Comparison of ENCODE assay signal across 10 cellular contexts in the genomic region with DNA sequence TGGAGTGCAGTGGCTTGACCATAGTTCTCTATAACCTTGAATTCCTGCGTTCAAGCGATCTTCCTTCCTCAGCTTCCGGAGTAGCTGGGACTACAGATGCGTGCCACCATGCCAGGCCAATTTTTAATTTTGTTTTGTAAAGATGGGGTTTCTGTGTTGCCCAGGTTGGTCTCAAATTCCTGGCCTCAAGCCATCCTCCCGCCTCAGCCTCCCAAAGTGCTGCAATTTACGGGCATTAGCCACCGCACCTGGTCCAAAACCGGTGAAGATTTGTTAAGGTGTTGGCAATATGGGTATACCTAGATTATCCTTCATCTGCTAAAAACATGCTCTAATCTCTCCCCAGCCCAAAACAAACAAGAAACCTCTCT. TPM values are rescaled to one million over a fixed set of nuclear protein-coding genes. Genes with fewer than 3 reads are reported as not detected.
DNase-seq lines count a peak whose midpoint lies in the region; ATAC-seq, FAIRE-seq and TF ChIP-seq lines count a peak whose summit lies in the region.
"Had no signal": no experiment of that assay in that cellular context is flagged by ENCODE, and none has a peak within 500 bp of the region (broad histone marks: within the 10 kb centered on the region; RNA-seq: fewer than 3 reads in every experiment).

No MANE protein-coding gene starts in this region.

- H3K4me1 ChIP-seq in H9 (ENCODE audit: insufficient read depth, low read length) (peaks cover 21% of the 10 kb centered on the region), keratinocyte (ENCODE audit: control insufficient read depth, extremely low read depth, insufficient read depth, low read length) (peaks cover 15% of the 10 kb centered on the region), stomach smooth muscle (ENCODE audit: control insufficient read depth, insufficient read depth, low read length) (peaks cover 28% of the 10 kb centered on the region)

- H4K20me1 ChIP-seq in H9 (ENCODE audit: control insufficient read depth, insufficient read depth, insufficient read length) (no peaks in the 10 kb centered on the region), keratinocyte (ENCODE audit: control insufficient read depth, extremely low read depth, insufficient read depth, low read length) (peaks cover 3% of the 10 kb centered on the region)

- H3K27ac Mint-ChIP-seq in H9 (peak overlapping the region in 2 of 3 experiments; percentile 4 to 66; a peak in 5 of 7 replicates), WTC11 (peak overlapping the region; percentile 81)
- H3K27ac Mint-ChIP-seq: stimulated activated naive CD8-positive, alpha-beta T cell treated with anti-CD3 and anti-CD28 coated beads, Interleukin-15, Interleukin-2, amounts not matched to agents 100 ng/mL and 50 ng/mL, for 24 hours had no signal

- no peaks in the 10 kb centered on the region for H3K36me3 ChIP-seq in keratinocyte (ENCODE audit: control insufficient read depth in 2 of 2, extremely low read depth in 1 of 2, insufficient read depth in 2 of 2, low read length in 2 of 2)
- H3K36me3 ChIP-seq in stomach smooth muscle (ENCODE audit: control insufficient read depth in 2 of 2, insufficient read depth in 2 of 2, low read length in 2 of 2): no peaks in the 10 kb centered on the region

- TF ChIP-seq CTCF in H9 (conservative IDR thresholded peaks at IDR 0.05) (no peak), WTC11 (IDR thresholded peaks at IDR 0.05) (no peak), keratinocyte (optimal IDR thresholded peaks at IDR 0.05 in 1 of 3, IDR thresholded peaks at IDR 0.05 in 1 of 3, conservative IDR thresholded peaks at IDR 0.05 in 1 of 3; ENCODE audit: extremely low read depth in 1 of 3, insufficient read depth in 2 of 3, low read length in 3 of 3) (no peak)

- no peak overlapping the region for H4K5ac ChIP-seq in H9 (ENCODE audit: insufficient read length, low read depth, low read length)

- H3K18ac ChIP-seq in H9 (ENCODE audit: insufficient read length, low read depth, low read length): no peak overlapping the region

- H3K9me1 ChIP-seq in keratinocyte (ENCODE audit: control insufficient read depth, extremely low read depth, insufficient read depth, low read length): no peaks in the 10 kb centered on the region

- DNase-seq in H9: no peak
- no peak for DNase-seq in WTC11 (ENCODE audit: low spot score)
- no peak for DNase-seq in keratinocyte (ENCODE audit: low read depth, low spot score)
- DNase-seq in DMS79 treated with DMSO at 0.1 percent for 48 hours (lab: John Stamatoyannopoulos, UW): no peak
- DNase-seq in 8988T: no peak
- DNase-seq in amygdala (lab: John Stamatoyannopoulos, UW): no peak

- CTCF ChIA-PET in WTC11 (lab: Charles Lee): interaction anchor here (0.8 to 2.4 kb wide), 2 partner anchors 41 to 43 kb away, joined by 5 read pairs; no protein-coding TSS in a partner anchor

- H2BK15ac ChIP-seq in H9 (ENCODE audit: low read depth, low read length): no peak overlapping the region

- no peak overlapping the region for H3K56ac ChIP-seq in H9 (ENCODE audit: insufficient read length, low read depth, low read length)

- H4K8ac ChIP-seq in H9 (replicated peaks; ENCODE audit: insufficient read length, low read depth, low read length): no peak overlapping the region

- H3K4me3 ChIP-seq in keratinocyte (ENCODE audit: control insufficient read depth in 2 of 3, extremely low read depth in 1 of 3, insufficient read depth in 2 of 3, low read depth in 1 of 3, low read length in 3 of 3): peak overlapping the region in 2 of 3 experiments; percentile 80 to 97
- peak overlapping the region; percentile 74 to 98 for H3K4me3 ChIP-seq in stomach smooth muscle (ENCODE audit: low read length in 2 of 2)

- no peak overlapping the region for H4K91ac ChIP-seq in H9 (ENCODE audit: insufficient read length, low read depth, low read length)

- H2BK20ac ChIP-seq in H9 (ENCODE audit: low read depth, low read length, poor library complexity, severe bottlenecking): no peak overlapping the region

- ATAC-seq in WTC11 (no peak), HG03521 (IDR thresholded peaks at IDR 0.05; ENCODE audit: unreplicated experiment) (no peak)

- dilution Hi-C loops in keratinocyte (cut with MboI; ENCODE audit: extremely low pct_ligation_motif_present, low sequenced_read_pairs): no loop called here

- H3K4me2 ChIP-seq in H9 (ENCODE audit: insufficient read depth, insufficient read length, low read length) (peak overlapping the region; percentile 87), keratinocyte (ENCODE audit: control insufficient read depth, extremely low read depth, insufficient read depth, low read depth, low read length) (peak overlapping the region; percentile 89)

- WGBS in H9 (ENCODE audit: extremely low coverage, insufficient read length, low lambda C conversion rate): no CpG with 5 or more reads among the region's 8 CpGs

- H3K23me2 ChIP-seq in H9 (ENCODE audit: insufficient read length, low read depth, low read length, poor library complexity, severe bottlenecking): peaks cover 8% of the 10 kb centered on the region

- H3K79me2 ChIP-seq in H9 (ENCODE audit: insufficient read depth, low read length) (peaks cover 6% of the 10 kb centered on the region; the same call in 1 of the 2 replicates), keratinocyte (ENCODE audit: control insufficient read depth, insufficient read depth, low read length) (peaks cover 31% of the 10 kb centered on the region)

- H3K9me3 Mint-ChIP-seq in H9 (no peaks in the 10 kb centered on the region), WTC11 (no peaks in the 10 kb centered on the region)
- H3K9me3 Mint-ChIP-seq: naive thymus-derived CD8-positive, alpha-beta T cell; stimulated activated naive CD8-positive, alpha-beta T cell treated with anti-CD3 and anti-CD28 coated beads, Interleukin-15, Interleukin-2, amounts not matched to agents 100 ng/mL and 50 ng/mL, for 24 hours had no signal

- H3K36me3 Mint-ChIP-seq in H9 (ENCODE audit: insufficient read depth in 1 of 3, low read depth in 3 of 3) (no peaks in the 10 kb centered on the region), WTC11 (no peaks in the 10 kb centered on the region)
- H3K36me3 Mint-ChIP-seq: naive thymus-derived CD8-positive, alpha-beta T cell had no signal

- H3K9me3 ChIP-seq in H9 (ENCODE audit: control insufficient read depth, low read depth, low read length) (no peaks in the 10 kb centered on the region), keratinocyte (ENCODE audit: control insufficient read depth, low read depth, low read length) (no peaks in the 10 kb centered on the region), stomach smooth muscle (ENCODE audit: control insufficient read depth in 2 of 2, low read length in 2 of 2) (no peaks in the 10 kb centered on the region)

- H2AK5ac ChIP-seq in H9 (ENCODE audit: insufficient read length, low read length): no peak overlapping the region

- peak overlapping the region; percentile 98 for H3K27ac ChIP-seq in H9 (ENCODE audit: insufficient read length, low read depth, low read length)
- H3K27ac ChIP-seq in keratinocyte (ENCODE audit: control insufficient read depth, insufficient read depth, low read length): peak overlapping the region; percentile 99
- H3K27ac ChIP-seq in stomach smooth muscle (ENCODE audit: low read length): peak overlapping the region; percentile 99

- no peak overlapping the region for H3T11ph ChIP-seq in H9 (ENCODE audit: low read length)

- H3K9ac ChIP-seq in H9 (ENCODE audit: extremely low read depth, insufficient read length, low read length) (no peak overlapping the region), keratinocyte (ENCODE audit: control insufficient read depth, extremely low read depth, insufficient read depth, low read length) (peak overlapping the region; percentile 99), stomach smooth muscle (ENCODE audit: low read length in 2 of 2) (peak overlapping the region; percentile 88 to 99)

- no peak overlapping the region for H3K14ac ChIP-seq in H9 (ENCODE audit: insufficient read depth, low read length)

- no peaks in the 10 kb centered on the region for H3K79me1 ChIP-seq in H9 (ENCODE audit: insufficient read depth, low read depth, low read length, poor library complexity, severe bottlenecking)

- no peaks in the 10 kb centered on the region for H3K27me3 ChIP-seq in H9 (ENCODE audit: insufficient read depth, low read length)
- no peaks in the 10 kb centered on the region for H3K27me3 ChIP-seq in keratinocyte (ENCODE audit: control insufficient read depth, extremely low read depth, insufficient read depth, low read length)
- H3K27me3 ChIP-seq in stomach smooth muscle (ENCODE audit: control insufficient read depth in 1 of 2, insufficient read depth in 2 of 2, low read length in 2 of 2): no peaks in the 10 kb centered on the region

- no peak overlapping the region for H2BK120ac ChIP-seq in H9 (ENCODE audit: low read depth, low read length, poor library complexity, severe bottlenecking)

- H2BK12ac ChIP-seq in H9 (ENCODE audit: insufficient read length, low read depth, low read length): no peak overlapping the region

- H2BK5ac ChIP-seq in H9 (ENCODE audit: insufficient read length, low read length): no peak overlapping the region

- H3K4ac ChIP-seq in H9 (ENCODE audit: low read depth, low read length): no peak overlapping the region

- H2AFZ ChIP-seq in H9 (ENCODE audit: low read length) (no peak overlapping the region), keratinocyte (ENCODE audit: control insufficient read depth, low read length) (no peak overlapping the region)

- H3K4me3 Mint-ChIP-seq in H9: no peak overlapping the region; a peak in 1 of 5 replicates
- no peak overlapping the region for H3K4me3 Mint-ChIP-seq in WTC11
- H3K4me3 Mint-ChIP-seq: stimulated activated naive CD8-positive, alpha-beta T cell treated with anti-CD3 and anti-CD28 coated beads, Interleukin-15, Interleukin-2, amounts not matched to agents 100 ng/mL and 50 ng/mL, for 24 hours had no signal

- no peak for FAIRE-seq in keratinocyte (lab: Jason Lieb, UNC)

- H3K4me1 Mint-ChIP-seq in H9: peaks cover 44 to 46% of the 10 kb centered on the region in 2 experiments
- H3K4me1 Mint-ChIP-seq in WTC11: peaks cover 47% of the 10 kb centered on the region

- H3K23ac ChIP-seq in H9 (ENCODE audit: insufficient read length, low read depth, low read length): no peak overlapping the region

- H3K27me3 Mint-ChIP-seq in H9 (ENCODE audit: low read depth): no peaks in the 10 kb centered on the region
- no peaks in the 10 kb centered on the region for H3K27me3 Mint-ChIP-seq in WTC11 (ENCODE audit: low read depth)
- H3K27me3 Mint-ChIP-seq: naive thymus-derived CD8-positive, alpha-beta T cell; stimulated activated naive CD8-positive, alpha-beta T cell treated with anti-CD3 and anti-CD28 coated beads, Interleukin-15, Interleukin-2, amounts not matched to agents 100 ng/mL and 50 ng/mL, for 24 hours had no signal

- POLR2A ChIA-PET in WTC11 (lab: Charles Lee): interaction anchor here (0.5 to 1.3 kb wide), 5 partner anchors 12 to 60 kb away, joined by 3 to 5 read pairs (median 3); no protein-coding TSS in a partner anchor

RNA-seq across cellular contexts. Expression of a gene that starts 1.3 kb away (rescaled TPM):
- total RNA-seq in H9 (2021): 17.9 and 19.3 TPM in 2 replicates
- total RNA-seq in WTC11 (2021): 14.6 to 20.8 TPM (median 16.3 TPM) in 3 replicates
- 7.6 to 10.9 TPM (median 7.9 TPM) in 3 replicates for polyA plus RNA-seq in keratinocyte
- 19.0 TPM for polyA plus RNA-seq in keratinocyte (2011; ENCODE audit: low read depth)
- polyA plus RNA-seq in keratinocyte (2011; cell fraction: cytosol; rRNA removed): 3.2 and 6.1 TPM in 2 replicates
- 21.4 and 23.0 TPM in 2 replicates for polyA plus RNA-seq in keratinocyte (2011; cell fraction: nucleus; rRNA removed)
- polyA plus RNA-seq in keratinocyte (2012; ENCODE audit: low replicate concordance): 7.3 and 9.8 TPM in 2 replicates
- 4.4 to 28.7 TPM (median 8.4 TPM) in 3 replicates for polyA minus RNA-seq in keratinocyte
- 6.7 TPM for polyA minus RNA-seq in keratinocyte (2011; cell fraction: cytosol; rRNA and poly(A)+ RNA removed)
- 17.5 and 33.3 TPM in 2 replicates for polyA minus RNA-seq in keratinocyte (2011; cell fraction: nucleus; rRNA and poly(A)+ RNA removed)
